ENCODE assay signal across 8 cellular contexts in the genomic region with DNA sequence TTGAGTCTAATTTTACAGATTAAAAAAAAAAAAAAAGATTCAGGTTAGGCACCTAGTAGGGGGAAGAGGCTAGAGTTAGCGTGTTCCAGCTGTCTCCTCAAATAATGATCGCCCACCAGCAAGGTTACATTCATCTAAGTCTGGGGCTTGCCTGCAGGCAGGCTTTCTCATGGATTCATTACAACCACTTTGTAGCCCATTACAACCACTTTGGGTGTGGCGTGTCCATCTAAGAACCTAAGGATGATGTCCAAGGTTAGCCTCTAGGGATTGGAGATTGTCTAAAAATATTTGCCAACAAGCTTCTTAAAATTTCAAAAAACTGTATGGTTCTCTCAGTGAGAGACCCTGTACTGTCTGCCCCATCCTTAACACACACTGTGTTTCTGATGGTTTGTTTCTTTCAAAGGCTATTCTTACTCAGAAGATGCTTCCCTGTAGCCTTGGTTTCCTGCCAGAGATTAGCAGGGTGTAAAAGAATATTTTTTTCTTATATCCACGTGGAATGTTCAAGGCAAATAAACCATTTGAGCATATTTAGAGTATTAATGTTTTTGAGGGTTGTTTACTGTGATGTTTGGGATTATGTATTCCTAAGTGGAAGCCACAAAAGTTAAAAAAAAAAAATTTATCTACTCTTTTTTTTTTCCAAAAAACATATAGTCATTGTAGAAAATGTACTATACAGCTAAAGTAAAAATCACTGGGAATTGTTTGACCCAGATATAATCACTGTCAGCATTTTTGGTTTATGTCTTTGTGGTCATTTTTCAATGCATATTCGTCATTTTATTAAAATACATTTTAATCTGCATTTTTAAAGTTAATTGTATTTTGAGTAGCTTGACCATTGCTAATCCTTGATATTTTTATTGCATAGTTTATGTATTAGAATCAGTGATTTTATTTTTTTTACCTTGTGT.
A peak's percentile ranks its signal among the peaks of the same experiment; 100 is the strongest.
DNase-seq lines count a peak whose midpoint lies in the region; ATAC-seq and TF ChIP-seq lines count a peak whose summit lies in the region.

No MANE protein-coding gene starts in this region.

- peaks cover 55% of the 10 kb centered on the region for H3K79me2 ChIP-seq in SU-DHL-6 (ENCODE audit: insufficient read depth, low read length)

- H3K36me3 ChIP-seq in SU-DHL-6 (ENCODE audit: low read length) = no peaks in the 10 kb centered on the region

- peak overlapping the region; percentile 59 for H3K4me2 ChIP-seq in SU-DHL-6 (ENCODE audit: low read depth, low read length, poor library complexity, severe bottlenecking)

- H3K9ac ChIP-seq in SU-DHL-6 (ENCODE audit: low read length) = peak overlapping the region; percentile 91

- H3K27ac ChIP-seq in SU-DHL-6 (ENCODE audit: low read depth, low read length) (no peak overlapping the region), skin epidermis (peak overlapping the region in 18 of 21 experiments; percentile 84 to 99 (median 94))

- H3K4me3 ChIP-seq in SU-DHL-6 (ENCODE audit: insufficient read depth, low read length, poor library complexity, severe bottlenecking) = peak overlapping the region; percentile 82
- H3K4me3 ChIP-seq in foreskin fibroblast (ENCODE audit: low read depth in 1 of 2, low read length in 2 of 2) = peak overlapping the region; percentile 85 to 86
- peak overlapping the region; percentile 71 to 100 (median 92) for H3K4me3 ChIP-seq in skin epidermis

- peak in 2 of 3 experiments; percentile 24 to 59 for DNase-seq in NCI-H1417 (lab: John Stamatoyannopoulos, UW)
- no peak for DNase-seq in NCI-H1417 treated with DMSO at 0.1 percent for 48 hours (lab: John Stamatoyannopoulos, UW)
- DNase-seq in foreskin fibroblast = no peak
- DNase-seq in AG08396 (ENCODE audit: low spot score) = no peak
- no peak for DNase-seq in HEK293T (ENCODE audit: extremely low spot score)

- H4K20me1 ChIP-seq in SU-DHL-6 (ENCODE audit: low read depth, low read length) = peaks cover 11% of the 10 kb centered on the region

- H3K9me2 ChIP-seq in SU-DHL-6 (replicated peaks; ENCODE audit: insufficient read depth, low read length) = no peaks in the 10 kb centered on the region

- POLR2A ChIA-PET in HEK293T (lab: Yijun Ruan, JAX) = interaction anchor here (1.0 to 1.3 kb wide), 3 partner anchors 205 to 353 kb away, joined by 3 read pairs; a partner anchor contains a TSS

- CTCF ChIA-PET in HEK293T (lab: Yijun Ruan, JAX) = interaction anchor here (1.1 kb wide), 1 partner anchor 15 kb away, joined by 3 read pairs; no protein-coding TSS in a partner anchor

- no peak for ATAC-seq in GM18868 (IDR thresholded peaks at IDR 0.05; ENCODE audit: unreplicated experiment)

- no peak for TF ChIP-seq CTCF in SU-DHL-6 (IDR thresholded peaks at IDR 0.05; ENCODE audit: insufficient read depth, low read length, poor library complexity, severe bottlenecking)
- no peak for TF ChIP-seq CTCF in foreskin fibroblast (IDR thresholded peaks at IDR 0.05; ENCODE audit: low read depth, low read length)

- no peaks in the 10 kb centered on the region for H3K27me3 ChIP-seq in SU-DHL-6 (ENCODE audit: low read length)

- no peak overlapping the region for H2AFZ ChIP-seq in SU-DHL-6 (ENCODE audit: low read depth, low read length, severe bottlenecking)

- H3F3A ChIP-seq in SU-DHL-6 (ENCODE audit: insufficient read depth) = peaks cover 4% of the 10 kb centered on the region; the same call in 1 of the 2 replicates

- H3K9me3 ChIP-seq in SU-DHL-6 (ENCODE audit: insufficient read depth, low read length) = no peaks in the 10 kb centered on the region

TF ChIP-seq in HEK293T, 16 proteins besides CTCF, POLR2A, EP300 and RAD21:
- TF ChIP-seq FOXM1 (IDR thresholded peaks at IDR 0.05; ENCODE audit: borderline replicate concordance) (no peak), FOXA1 (IDR thresholded peaks at IDR 0.05) (no peak), NFRKB (IDR thresholded peaks at IDR 0.05) (no peak)
TF ChIP-seq in HEK293T: peak in this region for 0.

Comparison
In these comparisons a context has a peak if more than half of its experiments do, and no peak if none do; other contexts are left out.
1. DNase-seq: peak in NCI-H1417 (2 of 3); none in NCI-H1417 treated with DMSO at 0.1 percent for 48 hours (single experiment), foreskin fibroblast (0 of 2), AG08396 (single experiment) and HEK293T (single experiment).
2. Peak in every context shown above with its lines, with median percentiles within 50 percentile points of each other: H3K4me3 ChIP-seq.